ENCODE assay signal across 11 cellular contexts in genomic region chr3:156303316-156303715, GRCh38.
"Had no signal": no experiment of that assay in that cellular context is flagged by ENCODE, and none has a peak within 500 bp of the region (broad histone marks: within the 10 kb centered on the region; RNA-seq: fewer than 3 reads in every experiment).

No MANE protein-coding gene starts in this region.

- H3K9me3 Mint-ChIP-seq: activated T-helper 1 cell treated with anti-CD3 and anti-CD28 coated beads, Interleukin-12 subunit alpha, Interleukin-12 subunit beta, Interleukin-2, Interleukin-4 antibody, amounts not matched to agents 30 ng/mL and 10 ng/mL and 1 ng/mL, durations not matched to agents 14 hours and 24 hours and 36 hours; endodermal cell; neural progenitor cell; T-helper 2 cell treated with Interferon-gamma antibody and Interleukin-4, amounts not matched to agents 5 μg/mL and 100 μg/mL, for 36 hours had no signal

- H3K9me3 ChIP-seq: breast epithelium, heart left ventricle, uterus had no signal

- DNase-seq: activated naive CD4-positive, alpha-beta T cell treated with Interleukin-2 at 50 U/mL for 16 hours; anterior cingulate cortex; endodermal cell; heart left ventricle; stimulated activated CD4-positive, alpha-beta T cell treated with anti-CD3 and anti-CD28 coated beads, Interleukin-1b, Interleukin-23, amount 100 ng/mL, for 48 hours; uterus had no signal

- H2AFZ ChIP-seq: neural progenitor cell had no signal

- H3K4me3 Mint-ChIP-seq: activated T-helper 1 cell treated with anti-CD3 and anti-CD28 coated beads, Interleukin-12 subunit alpha, Interleukin-12 subunit beta, Interleukin-2, Interleukin-4 antibody, amounts not matched to agents 30 ng/mL and 10 ng/mL and 1 ng/mL, durations not matched to agents 14 hours and 24 hours and 36 hours; endodermal cell; neural progenitor cell; T-helper 2 cell treated with Interferon-gamma antibody and Interleukin-4, amounts not matched to agents 5 μg/mL and 100 μg/mL, for 36 hours had no signal

- H3K27ac ChIP-seq: neural progenitor cell, uterus had no signal

- H3K36me3 Mint-ChIP-seq: neural progenitor cell had no signal

- H3K4me2 ChIP-seq: neural progenitor cell had no signal

- H3K4me3 ChIP-seq: breast epithelium, heart left ventricle, neural progenitor cell, uterus had no signal

- H3K9ac ChIP-seq: neural progenitor cell had no signal

- H3K4me1 ChIP-seq: breast epithelium, neural progenitor cell, uterus had no signal

- H3K27ac Mint-ChIP-seq: activated T-helper 1 cell treated with anti-CD3 and anti-CD28 coated beads, Interleukin-12 subunit alpha, Interleukin-12 subunit beta, Interleukin-2, Interleukin-4 antibody, amounts not matched to agents 30 ng/mL and 10 ng/mL and 1 ng/mL, durations not matched to agents 14 hours and 24 hours and 36 hours; endodermal cell; neural progenitor cell; T-helper 2 cell treated with Interferon-gamma antibody and Interleukin-4, amounts not matched to agents 5 μg/mL and 100 μg/mL, for 36 hours had no signal

- H3K36me3 ChIP-seq: breast epithelium, heart left ventricle, neural progenitor cell, uterus had no signal

- H3K27me3 ChIP-seq: breast epithelium, heart left ventricle, neural progenitor cell, uterus had no signal

- H3K4me1 Mint-ChIP-seq: endodermal cell, neural progenitor cell had no signal

- ATAC-seq: activated CD4-positive, CD25-positive, alpha-beta regulatory T cell treated with anti-CD3 and anti-CD28 coated beads, Interleukin-2, amount 50 U/mL, for 24 hours had no signal
